Comparison of ENCODE assay signal across 16 cellular contexts in genomic region chr4:111494971-111495370, GRCh38.
A peak's percentile ranks its signal among the peaks of the same experiment; 100 is the strongest.
DNase-seq lines count a peak whose midpoint lies in the region; ATAC-seq and TF ChIP-seq lines count a peak whose summit lies in the region.
"Had no signal": no experiment of that assay in that cellular context is flagged by ENCODE, and none has a peak within 500 bp of the region (broad histone marks: within the 10 kb centered on the region; RNA-seq: fewer than 3 reads in every experiment).

No MANE protein-coding gene starts in this region.

- no peak for ATAC-seq in HG02884 (IDR thresholded peaks at IDR 0.05; ENCODE audit: unreplicated experiment)
- ATAC-seq: CD8-positive, alpha-beta T cell; GM12878 had no signal

- H3K9ac ChIP-seq in skeletal muscle satellite cell (ENCODE audit: low read depth, low read length), result peak overlapping the region; percentile 7
- H3K9ac ChIP-seq: BLaER1 had no signal

- H3K27ac ChIP-seq in spleen, result no peak overlapping the region
- H3K27ac ChIP-seq: BLaER1, RWPE1 had no signal

- DNase-seq in EL (peak; percentile 27), amniotic epithelial cell (ENCODE audit: low read depth) (peak; percentile 61), fibroblast of the aortic adventitia (ENCODE audit: low read depth) (peak; percentile 46), RPMI8226 (no peak), spleen (no peak)
- DNase-seq: CD8-positive, alpha-beta T cell; GOT3; KBM-7; NCI-H1436 treated with DMSO at 0.1 percent for 48 hours; NCI-H2081; NCI-H748 treated with DMSO at 0.1 percent for 48 hours had no signal

- H3K9me3 ChIP-seq in skeletal muscle satellite cell (replicated peaks; ENCODE audit: low read length) (no peaks in the 10 kb centered on the region), spleen (no peaks in the 10 kb centered on the region)
- H3K9me3 ChIP-seq: BLaER1 had no signal

- H3K27me3 ChIP-seq in skeletal muscle satellite cell (ENCODE audit: control insufficient read depth, insufficient read depth, low read length) (no peaks in the 10 kb centered on the region), spleen (replicated peaks in 1 of 7) (no peaks in the 10 kb centered on the region)
- H3K27me3 ChIP-seq: BLaER1 had no signal

- H3K36me3 ChIP-seq in skeletal muscle satellite cell (ENCODE audit: insufficient read depth, low read length) (no peaks in the 10 kb centered on the region), spleen (no peaks in the 10 kb centered on the region)
- H3K36me3 ChIP-seq: BLaER1 had no signal

- 29 to 43% (median 32%) methylated on average over 1 of the region's 1 CpG for WGBS in spleen, 5 donors

- no peak for TF ChIP-seq POLR2A in spleen (IDR thresholded peaks at IDR 0.05)

- H3K4me2 ChIP-seq in skeletal muscle satellite cell (ENCODE audit: low read length), result peak overlapping the region; percentile 35
- H3K4me2 ChIP-seq: BLaER1 had no signal

- H3K4me1 ChIP-seq in skeletal muscle satellite cell (ENCODE audit: control insufficient read depth, insufficient read depth, low read length), result peaks cover 8% of the 10 kb centered on the region
- H3K4me1 ChIP-seq in spleen, result no peaks in the 10 kb centered on the region
- H3K4me1 ChIP-seq: BLaER1 had no signal

- no peak overlapping the region for H3K4me3 ChIP-seq in fibroblast of the aortic adventitia (ENCODE audit: low read depth, low read length)
- no peak overlapping the region for H3K4me3 ChIP-seq in skeletal muscle satellite cell (ENCODE audit: low read length)
- H3K4me3 ChIP-seq in spleen, result no peak overlapping the region
- H3K4me3 ChIP-seq: BLaER1, GM12878 had no signal

- TF ChIP-seq CTCF in fibroblast of the aortic adventitia (IDR thresholded peaks at IDR 0.05; ENCODE audit: insufficient read depth, low read length) (no peak), spleen (IDR thresholded peaks at IDR 0.05 in 8 of 11, conservative IDR thresholded peaks at IDR 0.05 in 3 of 11) (no peak)

- intact Hi-C loops in spleen (cut with DNase I; ENCODE audit: low total_unique reads), result no loop called here

Comparison
In these comparisons a context has a peak if more than half of its experiments do, and no peak if none do; other contexts are left out.
1. DNase-seq: peak in EL (single experiment), amniotic epithelial cell (single experiment) and fibroblast of the aortic adventitia (single experiment); none in RPMI8226 (single experiment) and spleen (single experiment).